ENCODE assay signal across 1 cellular context in the genomic region with DNA sequence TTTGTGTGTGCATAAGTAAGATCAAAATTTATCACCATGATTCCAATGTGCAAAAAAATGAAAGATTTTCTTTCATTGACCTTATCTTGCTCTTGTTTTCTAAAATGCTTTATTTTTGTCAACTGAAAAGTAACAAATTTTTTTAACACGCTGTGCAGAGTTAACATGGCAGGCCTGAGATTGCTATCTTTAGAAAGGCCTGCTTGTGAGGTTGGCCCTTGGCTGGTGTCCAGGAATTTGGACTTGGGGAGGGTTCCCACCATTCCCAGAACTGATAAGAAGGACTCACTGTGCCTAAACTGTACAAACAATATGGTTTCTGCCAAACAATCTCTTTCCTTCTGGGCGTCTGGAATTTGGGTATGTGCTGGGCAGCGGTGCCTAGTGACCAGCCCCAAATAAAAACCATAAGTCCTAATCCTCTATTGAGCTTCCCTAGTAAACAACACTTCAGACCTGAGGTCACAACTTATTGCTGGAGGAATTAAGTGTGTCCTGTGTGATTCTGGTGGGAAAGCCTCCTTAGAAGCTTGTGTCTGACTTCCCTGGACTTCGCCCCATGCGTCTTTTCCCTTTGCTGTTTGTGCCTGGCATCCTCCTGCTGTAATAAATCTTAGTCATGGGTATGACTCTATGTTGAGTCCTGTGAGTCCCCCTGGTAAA.
TF ChIP-seq lines count a peak whose summit lies in the region.

No MANE protein-coding gene starts in this region.

TF ChIP-seq in endothelial cell of umbilical vein, 7 proteins besides CTCF, POLR2A, EP300 and RAD21 (continued from another document):
- TF ChIP-seq MYC (IDR thresholded peaks at IDR 0.05; ENCODE audit: low read depth, low read length): no peak
- no peak for TF ChIP-seq EZH2 (IDR thresholded peaks at IDR 0.05; ENCODE audit: borderline replicate concordance, low read depth, low read length, severe bottlenecking)
